ENCODE assay signal across 8 cellular contexts in the genomic region with DNA sequence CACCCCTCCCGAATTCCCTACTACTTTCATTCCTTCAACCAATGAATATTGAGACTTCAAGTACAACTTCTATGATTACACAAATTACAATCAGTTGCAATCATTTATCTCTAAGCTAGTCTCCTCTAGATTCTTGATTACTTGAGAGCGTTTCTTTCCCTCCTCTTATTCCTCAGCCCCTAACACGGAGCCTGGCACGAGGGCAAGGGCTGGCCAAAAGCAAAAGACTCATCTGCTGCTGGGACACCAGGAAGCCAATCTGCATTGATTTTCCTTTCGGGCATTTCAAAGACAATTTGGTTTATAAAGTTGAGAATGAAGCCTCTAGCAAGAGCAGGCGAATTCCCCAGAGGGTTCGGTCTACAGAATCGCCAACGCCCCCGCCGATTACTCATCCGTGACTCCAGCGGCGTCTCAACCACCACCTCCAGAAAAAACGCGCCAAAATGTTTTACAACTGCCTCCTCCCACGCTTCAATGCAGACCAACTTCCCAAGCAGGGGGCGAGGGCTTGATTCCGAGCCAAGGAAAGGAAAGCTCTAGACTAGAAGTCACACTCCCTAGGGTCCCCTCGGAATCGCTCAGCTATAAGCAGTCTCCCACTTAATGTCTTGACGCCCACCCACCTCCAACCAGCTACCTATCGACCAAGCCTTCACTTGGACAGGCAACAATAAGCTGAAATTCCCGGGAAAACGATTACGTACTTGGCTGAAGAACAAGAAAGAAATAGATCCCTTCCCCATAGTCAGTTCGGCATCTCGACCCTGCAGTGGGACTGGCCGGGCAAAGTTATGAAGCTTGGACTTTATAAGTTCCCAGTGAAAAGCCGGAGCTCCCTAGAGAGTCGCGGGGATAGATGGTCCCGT. TPM values are rescaled to one million over a fixed set of nuclear protein-coding genes. Genes with fewer than 3 reads are reported as not detected.
DNase-seq lines count a peak whose midpoint lies in the region; ATAC-seq and TF ChIP-seq lines count a peak whose summit lies in the region.

No MANE protein-coding gene starts in this region.

- H3K23ac ChIP-seq in mesendoderm (ENCODE audit: low read length): no peak overlapping the region

- no peaks in the 10 kb centered on the region; the same call in 1 of the 2 replicates for H3K36me3 Mint-ChIP-seq in HFFc6 (ENCODE audit: low read depth)
- no peaks in the 10 kb centered on the region for H3K36me3 Mint-ChIP-seq in CD8-positive, alpha-beta memory T cell

- no peak for DNase-seq in HFFc6
- peak; percentile 39 to 50 for DNase-seq in activated T-cell treated with anti-CD3 and anti-CD28 coated beads, Interleukin-2, amount 50 U/mL, for 48 hours
- DNase-seq in mesendoderm: peak; percentile 64
- no peak for DNase-seq in ecto neural progenitor cell (ENCODE audit: low spot score)
- DNase-seq in CD8-positive, alpha-beta memory T cell: no peak

- H3K27ac ChIP-seq in BLaER1 (no peak overlapping the region), mesendoderm (ENCODE audit: low read depth, low read length) (no peak overlapping the region)
- no peak overlapping the region for H3K27ac ChIP-seq in CD8-positive, alpha-beta memory T cell (ENCODE audit: low read depth, low read length)

- peak overlapping the region; percentile 0 for H3K4me3 Mint-ChIP-seq in HFFc6
- H3K4me3 Mint-ChIP-seq in CD8-positive, alpha-beta memory T cell: no peak overlapping the region

- H2BK5ac ChIP-seq in mesendoderm (ENCODE audit: low read length): no peak overlapping the region

- H3K4me1 ChIP-seq in BLaER1 (peaks cover 13% of the 10 kb centered on the region), mesendoderm (ENCODE audit: control insufficient read depth, low read depth, low read length) (no peaks in the 10 kb centered on the region)
- H3K4me1 ChIP-seq in CD8-positive, alpha-beta memory T cell (ENCODE audit: insufficient read depth, low read length): no peaks in the 10 kb centered on the region

- H3K18ac ChIP-seq in mesendoderm (ENCODE audit: low read length): no peak overlapping the region

- H4K20me1 ChIP-seq in BLaER1: no peaks in the 10 kb centered on the region

- no peak for TF ChIP-seq CTCF in HFFc6 (IDR thresholded peaks at IDR 0.05)

- no peak overlapping the region for H3K27ac Mint-ChIP-seq in HFFc6
- H3K27ac Mint-ChIP-seq in CD8-positive, alpha-beta memory T cell: peak overlapping the region in 1 of 8 donors; percentile 8

- peak overlapping the region; percentile 35 for H3K56ac ChIP-seq in mesendoderm (ENCODE audit: low read length)

- H3K27me3 ChIP-seq in BLaER1 (no peaks in the 10 kb centered on the region), mesendoderm (ENCODE audit: insufficient read depth, low read length, poor library complexity) (peaks cover 6% of the 10 kb centered on the region)
- peaks cover 18% of the 10 kb centered on the region for H3K27me3 ChIP-seq in CD8-positive, alpha-beta memory T cell (ENCODE audit: insufficient read depth, low read length, poor library complexity, severe bottlenecking)

- H2AK5ac ChIP-seq in mesendoderm (ENCODE audit: low read length): no peak overlapping the region

- H3K9ac ChIP-seq in BLaER1 (no peak overlapping the region), mesendoderm (ENCODE audit: low read length) (peak overlapping the region; percentile 13)

- H3K79me1 ChIP-seq in mesendoderm (ENCODE audit: low read length): no peaks in the 10 kb centered on the region

- peaks cover 12% of the 10 kb centered on the region for H3K9me3 ChIP-seq in BLaER1
- H3K9me3 ChIP-seq in CD8-positive, alpha-beta memory T cell (ENCODE audit: low read length): no peaks in the 10 kb centered on the region

- no peak overlapping the region for H4K8ac ChIP-seq in mesendoderm (ENCODE audit: low read depth, low read length)

- H4K5ac ChIP-seq in mesendoderm (ENCODE audit: low read length): no peak overlapping the region

- H3K27me3 Mint-ChIP-seq in HFFc6 (ENCODE audit: insufficient read depth): peaks cover 41% of the 10 kb centered on the region
- peaks cover 46 to 75% of the 10 kb centered on the region in 2 donors for H3K27me3 Mint-ChIP-seq in CD8-positive, alpha-beta memory T cell

- no peaks in the 10 kb centered on the region for H3K9me3 Mint-ChIP-seq in HFFc6
- H3K9me3 Mint-ChIP-seq in CD8-positive, alpha-beta memory T cell: peaks cover 0 to 10% (median 6%) of the 10 kb centered on the region in 5 donors

- H3K36me3 ChIP-seq in BLaER1: no peaks in the 10 kb centered on the region
- H3K36me3 ChIP-seq in mesendoderm (ENCODE audit: control insufficient read depth, insufficient read depth, low read length): no peaks in the 10 kb centered on the region
- H3K36me3 ChIP-seq in CD8-positive, alpha-beta memory T cell (ENCODE audit: insufficient read depth, low read length): no peaks in the 10 kb centered on the region

- H3K4me2 ChIP-seq in BLaER1 (peak overlapping the region; percentile 62), mesendoderm (ENCODE audit: low read length) (peak overlapping the region; percentile 99)

- H3K4me1 Mint-ChIP-seq in HFFc6 (ENCODE audit: low read depth): peaks cover 23% of the 10 kb centered on the region
- H3K4me1 Mint-ChIP-seq in CD8-positive, alpha-beta memory T cell: peaks cover 7 to 13% (median 9%) of the 10 kb centered on the region in 3 donors

- CTCF ChIA-PET in CD8-positive, alpha-beta memory T cell (lab: Charles Lee): no interaction called here

- H2BK120ac ChIP-seq in mesendoderm (ENCODE audit: low read depth, low read length): no peak overlapping the region

- H3K4me3 ChIP-seq in BLaER1 (no peak overlapping the region), mesendoderm (ENCODE audit: low read length) (peak overlapping the region; percentile 15)
- no peak overlapping the region for H3K4me3 ChIP-seq in CD8-positive, alpha-beta memory T cell (ENCODE audit: low read length)

- no CpG with 5 or more reads among the region's 33 CpGs for WGBS in mesendoderm (ENCODE audit: extremely low coverage, insufficient coverage, low lambda C conversion rate)

- no peak overlapping the region for H3K4ac ChIP-seq in mesendoderm (ENCODE audit: low read depth, low read length)

- ATAC-seq in HG02588 (IDR thresholded peaks at IDR 0.05; ENCODE audit: unreplicated experiment): no peak
- ATAC-seq in HG02981 (IDR thresholded peaks at IDR 0.05; ENCODE audit: unreplicated experiment): no peak

- no peak overlapping the region for H2BK15ac ChIP-seq in mesendoderm (replicated peaks; ENCODE audit: low read depth)

- POLR2A ChIA-PET in CD8-positive, alpha-beta memory T cell (lab: Charles Lee): no interaction called here

- H3K79me2 ChIP-seq in mesendoderm (ENCODE audit: control insufficient read depth, insufficient read depth, low read length): no peaks in the 10 kb centered on the region

RNA-seq across cellular contexts. Expression of a gene that starts 1.4 kb away (rescaled TPM):
- not detected for total RNA-seq in HFFc6 (2021; fragmentation: NEBNext Ultra II Directional; extraction: Animal tissue kit (Norgen Biotek cat#: 25700))
- polyA plus RNA-seq in mesendoderm (2013, experiment 1 of 2): 0.52 TPM
- polyA plus RNA-seq in mesendoderm (2013, experiment 2 of 2): 0.50 TPM
- total RNA-seq in CD8-positive, alpha-beta memory T cell: not detected
- not detected for polyA plus RNA-seq in CD8-positive, alpha-beta memory T cell

Comparison
In these comparisons a context has a peak if more than half of its experiments do, and no peak if none do; other contexts are left out.
1. DNase-seq: peak in activated T-cell treated with anti-CD3 and anti-CD28 coated beads, Interleukin-2, amount 50 U/mL, for 48 hours (2 of 2) and mesendoderm (single experiment); none in HFFc6 (single experiment), ecto neural progenitor cell (single experiment) and CD8-positive, alpha-beta memory T cell (0 of 5).